10 cellular contexts compared by ENCODE assay signal in the genomic region with DNA sequence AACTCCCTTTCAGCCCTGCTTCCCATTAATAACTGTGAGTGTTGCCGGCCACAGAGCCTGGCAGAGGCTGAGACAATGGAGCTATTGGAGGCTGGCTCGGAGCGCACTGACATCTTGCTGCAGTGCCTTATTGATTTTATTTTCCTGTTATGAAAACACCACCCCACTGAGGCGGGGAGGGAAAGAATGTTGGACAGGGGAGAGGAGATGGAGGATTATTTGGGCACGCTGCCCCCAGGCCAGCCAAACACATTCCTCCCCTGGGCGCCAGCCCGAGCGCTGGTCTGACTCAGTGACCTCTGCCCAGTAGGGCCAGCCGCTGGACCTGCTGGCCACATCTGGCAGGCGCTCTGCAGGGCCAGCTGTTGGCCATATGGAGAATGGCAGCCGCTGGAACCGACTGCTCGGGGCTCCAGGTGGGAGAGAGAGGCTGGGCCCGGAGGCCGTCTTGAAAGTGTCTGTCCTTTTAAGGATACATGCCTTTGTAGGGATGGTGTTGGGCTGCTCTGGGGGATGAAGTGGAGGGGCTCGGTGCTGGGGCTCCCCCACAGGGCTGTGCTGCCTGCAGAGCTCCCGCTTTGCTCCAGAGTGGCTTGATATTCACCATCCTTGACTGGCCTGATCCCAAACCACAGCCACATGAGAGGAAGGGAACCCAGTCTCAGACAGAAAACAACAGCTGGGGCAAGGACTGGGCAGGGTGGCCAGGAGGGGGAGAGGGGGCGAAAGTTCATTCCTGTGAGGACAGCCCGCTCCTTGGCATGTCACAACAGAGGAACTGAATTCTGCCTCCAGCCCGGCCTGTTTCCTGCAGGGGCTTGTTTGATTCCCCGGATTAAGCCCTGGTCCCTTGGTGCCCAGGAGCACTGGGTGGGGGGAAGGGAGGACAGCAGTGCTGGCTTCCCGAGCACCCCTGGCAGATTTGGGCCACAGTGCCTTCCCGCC.
DNase-seq lines count a peak whose midpoint lies in the region; ATAC-seq and TF ChIP-seq lines count a peak whose summit lies in the region.
"Had no signal": no experiment of that assay in that cellular context is flagged by ENCODE, and none has a peak within 500 bp of the region (broad histone marks: within the 10 kb centered on the region; RNA-seq: fewer than 3 reads in every experiment).

No MANE protein-coding gene starts in this region.

- H3K4me3 ChIP-seq in choroid plexus epithelial cell (ENCODE audit: low read depth, low read length) (no peak overlapping the region), stomach smooth muscle (ENCODE audit: low read length in 2 of 2) (peak overlapping the region in 1 of 2 donors; percentile 29)

- no peaks in the 10 kb centered on the region for H3K4me1 Mint-ChIP-seq in activated CD4-positive, alpha-beta memory T cell treated with anti-CD3 and anti-CD28 coated beads for 36 hours (ENCODE audit: low read depth)
- H3K4me1 Mint-ChIP-seq: activated T-helper 17 cell treated with anti-CD3 and anti-CD28 coated beads, Interleukin-2, amount 50 U/mL, for 72 hours had no signal

- H3K27me3 Mint-ChIP-seq in activated CD4-positive, alpha-beta memory T cell treated with anti-CD3 and anti-CD28 coated beads for 36 hours: no peaks in the 10 kb centered on the region
- H3K27me3 Mint-ChIP-seq: activated T-helper 17 cell treated with anti-CD3 and anti-CD28 coated beads, Interleukin-2, amount 50 U/mL, for 72 hours had no signal

- peaks cover 3 to 6% of the 10 kb centered on the region in 2 donors for H3K36me3 ChIP-seq in stomach smooth muscle (ENCODE audit: control insufficient read depth in 2 of 2, insufficient read depth in 2 of 2, low read length in 2 of 2)

- DNase-seq in HS-27A (ENCODE audit: low read depth): peak; percentile 17
- peak; percentile 57 for DNase-seq in choroid plexus epithelial cell (ENCODE audit: low read depth)
- peak; percentile 14 to 38 for DNase-seq in left colon
- DNase-seq in NK-92 (lab: John Stamatoyannopoulos, UW; ENCODE audit: unreplicated experiment): no peak
- DNase-seq in activated CD4-positive, alpha-beta memory T cell treated with anti-CD3 and anti-CD28 coated beads for 36 hours: no peak
- DNase-seq: kidney glomerular epithelial cell had no signal

- no peaks in the 10 kb centered on the region for H3K36me3 Mint-ChIP-seq in activated CD4-positive, alpha-beta memory T cell treated with anti-CD3 and anti-CD28 coated beads for 36 hours

- CTCF ChIA-PET in activated CD4-positive, alpha-beta memory T cell treated with anti-CD3 and anti-CD28 coated beads for 36 hours (lab: Charles Lee): no interaction called here

- POLR2A ChIA-PET in activated CD4-positive, alpha-beta memory T cell treated with anti-CD3 and anti-CD28 coated beads for 36 hours (lab: Charles Lee): no interaction called here

- peak overlapping the region; percentile 76 for H3K27ac ChIP-seq in stomach smooth muscle (ENCODE audit: low read length)

- H3K9me3 ChIP-seq in stomach smooth muscle (ENCODE audit: control insufficient read depth in 2 of 2, low read length in 2 of 2): no peaks in the 10 kb centered on the region

- ATAC-seq in left colon (no peak), HG03520 (IDR thresholded peaks at IDR 0.05; ENCODE audit: unreplicated experiment) (no peak), GM21447 (IDR thresholded peaks at IDR 0.05; ENCODE audit: unreplicated experiment) (no peak)
- ATAC-seq: activated T-helper 17 cell treated with anti-CD3 and anti-CD28 coated beads, Interleukin-2, amount 50 U/mL, for 72 hours had no signal

- H3K4me3 Mint-ChIP-seq in activated CD4-positive, alpha-beta memory T cell treated with anti-CD3 and anti-CD28 coated beads for 36 hours: no peak overlapping the region
- H3K4me3 Mint-ChIP-seq: activated T-helper 17 cell treated with anti-CD3 and anti-CD28 coated beads, Interleukin-2, amount 50 U/mL, for 72 hours had no signal

- TF ChIP-seq CTCF in choroid plexus epithelial cell (conservative IDR thresholded peaks at IDR 0.05; ENCODE audit: low read depth, low read length): peak; percentile 28

- H3K27ac Mint-ChIP-seq in activated CD4-positive, alpha-beta memory T cell treated with anti-CD3 and anti-CD28 coated beads for 36 hours: no peak overlapping the region
- H3K27ac Mint-ChIP-seq: activated T-helper 17 cell treated with anti-CD3 and anti-CD28 coated beads, Interleukin-2, amount 50 U/mL, for 72 hours had no signal

- H3K4me1 ChIP-seq in stomach smooth muscle (ENCODE audit: control insufficient read depth, insufficient read depth, low read length): peaks cover 58% of the 10 kb centered on the region

- intact Hi-C loops in left colon (cut with DNase I, micrococcal nuclease): no loop called here
- intact Hi-C loops in activated CD4-positive, alpha-beta memory T cell treated with anti-CD3 and anti-CD28 coated beads for 36 hours (cut with micrococcal nuclease): loop anchor here (10.0 kb wide), 1 partner anchor 179 kb away; a partner anchor contains a TSS

- peak overlapping the region in 1 of 2 donors; percentile 26 for H3K9ac ChIP-seq in stomach smooth muscle (ENCODE audit: low read length in 2 of 2)

- no peaks in the 10 kb centered on the region for H3K27me3 ChIP-seq in stomach smooth muscle (ENCODE audit: control insufficient read depth in 1 of 2, insufficient read depth in 2 of 2, low read length in 2 of 2)

- H3K9me3 Mint-ChIP-seq in activated CD4-positive, alpha-beta memory T cell treated with anti-CD3 and anti-CD28 coated beads for 36 hours: no peaks in the 10 kb centered on the region
- H3K9me3 Mint-ChIP-seq: activated T-helper 17 cell treated with anti-CD3 and anti-CD28 coated beads, Interleukin-2, amount 50 U/mL, for 72 hours had no signal

Comparison
In these comparisons a context has a peak if more than half of its experiments do, and no peak if none do; other contexts are left out.
1. DNase-seq: peak in HS-27A (single experiment), choroid plexus epithelial cell (single experiment) and left colon (2 of 2); none in NK-92 (single experiment) and activated CD4-positive, alpha-beta memory T cell treated with anti-CD3 and anti-CD28 coated beads for 36 hours (single experiment).